ENCODE assay signal across 18 cellular contexts in genomic region chr20:25864326-25864970, GRCh38.
DNase-seq lines count a peak whose midpoint lies in the region; ATAC-seq and TF ChIP-seq lines count a peak whose summit lies in the region.
"Had no signal": no experiment of that assay in that cellular context is flagged by ENCODE, and none has a peak within 500 bp of the region (broad histone marks: within the 10 kb centered on the region; RNA-seq: fewer than 3 reads in every experiment).

No MANE protein-coding gene starts in this region.

- peaks cover 42% of the 10 kb centered on the region for H3K4me1 Mint-ChIP-seq in WTC11
- H3K4me1 Mint-ChIP-seq in naive thymus-derived CD4-positive, alpha-beta T cell, result peaks cover 42 to 77% (median 48%) of the 10 kb centered on the region in 7 donors

- no peaks in the 10 kb centered on the region for H3K27me3 ChIP-seq in right atrium auricular region
- H3K27me3 ChIP-seq in heart right ventricle, result peaks cover 0 to 57% (median 0%) of the 10 kb centered on the region in 7 donors
- peaks cover 0 to 12% of the 10 kb centered on the region in 2 donors for H3K27me3 ChIP-seq in naive thymus-derived CD4-positive, alpha-beta T cell (ENCODE audit: control insufficient read depth in 2 of 2, insufficient read depth in 2 of 2, low read length in 2 of 2)

- H3K9me3 Mint-ChIP-seq in WTC11, result no peaks in the 10 kb centered on the region
- H3K9me3 Mint-ChIP-seq in naive thymus-derived CD4-positive, alpha-beta T cell, result peaks cover 0 to 9% (median 0%) of the 10 kb centered on the region in 11 donors

- H3K27ac Mint-ChIP-seq in WTC11, result no peak overlapping the region
- no peak overlapping the region for H3K27ac Mint-ChIP-seq in naive thymus-derived CD4-positive, alpha-beta T cell
- H3K27ac Mint-ChIP-seq: activated B cell treated with CpG ODN at 0.5 μM for 24 hours had no signal

- CTCF ChIA-PET in WTC11 (lab: Charles Lee), result no interaction called here
- CTCF ChIA-PET in naive thymus-derived CD4-positive, alpha-beta T cell (lab: Charles Lee), result no interaction called here

- intact Hi-C loops in heart right ventricle (cut with DNase I), result no loop called here
- intact Hi-C loops in naive thymus-derived CD4-positive, alpha-beta T cell (cut with micrococcal nuclease), result no loop called here

- POLR2A ChIA-PET in WTC11 (lab: Charles Lee), result no interaction called here
- POLR2A ChIA-PET in naive thymus-derived CD4-positive, alpha-beta T cell (lab: Charles Lee), result no interaction called here

- no peak overlapping the region for H3K27ac ChIP-seq in right atrium auricular region
- H3K27ac ChIP-seq in heart right ventricle, result no peak overlapping the region
- no peak overlapping the region for H3K27ac ChIP-seq in naive thymus-derived CD4-positive, alpha-beta T cell (ENCODE audit: low read depth, low read length)

- H3K4me1 ChIP-seq in right atrium auricular region, result peaks cover 0 to 65% of the 10 kb centered on the region in 2 donors
- peaks cover 3 to 65% (median 27%) of the 10 kb centered on the region in 9 donors for H3K4me1 ChIP-seq in heart right ventricle
- H3K4me1 ChIP-seq in naive thymus-derived CD4-positive, alpha-beta T cell (ENCODE audit: control insufficient read depth in 2 of 2, insufficient read depth in 2 of 2, low read length in 2 of 2), result peaks cover 11 to 16% of the 10 kb centered on the region in 2 donors

- no peaks in the 10 kb centered on the region for H3K36me3 Mint-ChIP-seq in WTC11
- H3K36me3 Mint-ChIP-seq in naive thymus-derived CD4-positive, alpha-beta T cell, result peaks cover 0 to 8% (median 0%) of the 10 kb centered on the region in 5 donors

- 70 to 75% methylated on average over 15 of the region's 15 CpGs for WGBS in heart right ventricle, 2 donors

- H3K4me3 Mint-ChIP-seq in WTC11, result peak overlapping the region; percentile 30
- H3K4me3 Mint-ChIP-seq in naive thymus-derived CD4-positive, alpha-beta T cell, result peak overlapping the region in 9 of 10 donors; percentile 5 to 97 (median 51)

- H3K36me3 ChIP-seq in right atrium auricular region (no peaks in the 10 kb centered on the region), heart right ventricle (no peaks in the 10 kb centered on the region)
- no peaks in the 10 kb centered on the region for H3K36me3 ChIP-seq in naive thymus-derived CD4-positive, alpha-beta T cell (ENCODE audit: control insufficient read depth in 2 of 3, insufficient read depth in 3 of 3, low read length in 3 of 3)
- H3K36me3 ChIP-seq: HAP-1 had no signal

- ATAC-seq in heart right ventricle (no peak), WTC11 (no peak), HG03571 (IDR thresholded peaks at IDR 0.05; ENCODE audit: unreplicated experiment) (no peak), HG03457 (IDR thresholded peaks at IDR 0.05; ENCODE audit: unreplicated experiment) (no peak)
- no peak for ATAC-seq in naive thymus-derived CD4-positive, alpha-beta T cell
- ATAC-seq: K562, Right ventricle myocardium inferior had no signal

- TF ChIP-seq CTCF in right atrium auricular region (IDR thresholded peaks at IDR 0.05) (no peak), heart right ventricle (IDR thresholded peaks at IDR 0.05) (no peak), WTC11 (IDR thresholded peaks at IDR 0.05) (no peak)

- H3K27me3 Mint-ChIP-seq in WTC11 (ENCODE audit: low read depth), result peaks cover 100% of the 10 kb centered on the region
- peaks cover 34 to 87% (median 74%) of the 10 kb centered on the region in 5 donors for H3K27me3 Mint-ChIP-seq in naive thymus-derived CD4-positive, alpha-beta T cell

- H3K4me3 ChIP-seq in right atrium auricular region (no peak overlapping the region), heart right ventricle (no peak overlapping the region)
- H3K4me3 ChIP-seq in naive thymus-derived CD4-positive, alpha-beta T cell (ENCODE audit: low read length), result no peak overlapping the region
- H3K4me3 ChIP-seq: HAP-1 had no signal

- DNase-seq in right atrium auricular region (ENCODE audit: low spot score) (peak; percentile 52), heart right ventricle (no peak), WTC11 (ENCODE audit: low spot score) (no peak), ureter (ENCODE audit: low spot score) (peak; percentile 28), occipital lobe (lab: John Stamatoyannopoulos, UW) (no peak)
- DNase-seq in naive thymus-derived CD4-positive, alpha-beta T cell, result no peak
- DNase-seq: activated B cell treated with CpG ODN at 0.5 μM for 24 hours; activated effector memory CD4-positive, alpha-beta T cell treated with Interleukin-2 at 50 U/mL for 16 hours; COR-L47; mammary epithelial cell; NCI-H1930; NCI-H446 treated with DMSO at 0.1 percent for 48 hours; stimulated activated naive CD4-positive, alpha-beta T cell treated with Interleukin-2 at 50 U/mL for 16 hours had no signal

- H3K9me3 ChIP-seq in right atrium auricular region, result no peaks in the 10 kb centered on the region
- no peaks in the 10 kb centered on the region for H3K9me3 ChIP-seq in heart right ventricle
- H3K9me3 ChIP-seq in naive thymus-derived CD4-positive, alpha-beta T cell (ENCODE audit: control insufficient read depth in 2 of 3, low read length in 3 of 3), result no peaks in the 10 kb centered on the region
- H3K9me3 ChIP-seq: HAP-1 had no signal

TF ChIP-seq in WTC11, 78 proteins besides CTCF, POLR2A, EP300 and RAD21 (continues in another document):
- TF ChIP-seq GTF2I (CRISPR knock-in tag; conservative IDR thresholded peaks at IDR 0.05) (no peak), MYBL2 (CRISPR knock-in tag; IDR thresholded peaks at IDR 0.05) (no peak), NFYB (CRISPR knock-in tag; conservative IDR thresholded peaks at IDR 0.05; ENCODE audit: low read depth) (no peak), ATF3 (CRISPR knock-in tag; conservative IDR thresholded peaks at IDR 0.05) (no peak), MXD4 (CRISPR knock-in tag; IDR thresholded peaks at IDR 0.05; ENCODE audit: borderline replicate concordance) (no peak), JAZF1 (CRISPR knock-in tag; IDR thresholded peaks at IDR 0.05) (no peak), JUN (CRISPR knock-in tag; IDR thresholded peaks at IDR 0.05) (no peak), ZNF532 (CRISPR knock-in tag; IDR thresholded peaks at IDR 0.05; ENCODE audit: borderline replicate concordance) (no peak), ZNF425 (CRISPR knock-in tag; conservative IDR thresholded peaks at IDR 0.05) (no peak), ZNF232 (CRISPR knock-in tag; IDR thresholded peaks at IDR 0.05) (no peak), ZNF671 (CRISPR knock-in tag; IDR thresholded peaks at IDR 0.05) (no peak), CREM (CRISPR knock-in tag; IDR thresholded peaks at IDR 0.05) (no peak), ZNF121 (CRISPR knock-in tag; IDR thresholded peaks at IDR 0.05) (no peak)

Comparison
In these comparisons a context has a peak if more than half of its experiments do, and no peak if none do; other contexts are left out.
1. DNase-seq: peak in right atrium auricular region (single experiment) and ureter (single experiment); none in heart right ventricle (0 of 2), WTC11 (single experiment), naive thymus-derived CD4-positive, alpha-beta T cell (0 of 9) and occipital lobe (single experiment).